ENCODE assay signal across 20 cellular contexts in genomic region chr10:75240329-75240728, GRCh38. TPM values are rescaled to one million over a fixed set of nuclear protein-coding genes. Genes with fewer than 3 reads are reported as not detected.
DNase-seq lines count a peak whose midpoint lies in the region; ATAC-seq, FAIRE-seq and TF ChIP-seq lines count a peak whose summit lies in the region.
"Had no signal": no experiment of that assay in that cellular context is flagged by ENCODE, and none has a peak within 500 bp of the region (broad histone marks: within the 10 kb centered on the region; RNA-seq: fewer than 3 reads in every experiment).

No MANE protein-coding gene starts in this region.

- TF ChIP-seq EP300 in HepG2 (IDR thresholded peaks at IDR 0.05; ENCODE audit: low read depth in 2 of 2, low read length in 2 of 2) (no peak), HepG2 (CRISPR knock-in tag; IDR thresholded peaks at IDR 0.05; ENCODE audit: borderline replicate concordance) (no peak)

- no peak overlapping the region for H4K91ac ChIP-seq in neuronal stem cell (ENCODE audit: low read depth, low read length, poor library complexity)

- peak; percentile 2; the same call in 1 of the 3 replicates for ATAC-seq in HepG2
- no peak for ATAC-seq in right lobe of liver
- ATAC-seq in stimulated activated effector memory CD8-positive, alpha-beta T cell treated with anti-CD3 and anti-CD28 coated beads, Interleukin-12 subunit alpha, Interleukin-12 subunit beta, amount 100 ng/mL, for 72 hours: no peak
- ATAC-seq in HG03378 (IDR thresholded peaks at IDR 0.05; ENCODE audit: unreplicated experiment): no peak
- no peak for ATAC-seq in naive thymus-derived CD4-positive, alpha-beta T cell
- ATAC-seq: GM23338, HCT116 had no signal

- no peak overlapping the region for H3K4ac ChIP-seq in neuronal stem cell (ENCODE audit: low read length)

- no peak for FAIRE-seq in HepG2 (lab: Jason Lieb, UNC)
- FAIRE-seq: A204.1, D721Med, H54, HTR-8/SVneo had no signal

- WGBS in HepG2 (ENCODE audit: low lambda C conversion rate): no CpG with 5 or more reads among the region's 8 CpGs
- 83% methylated on average over 1 of the region's 8 CpGs for WGBS in right lobe of liver (ENCODE audit: insufficient coverage, low coverage, low lambda C conversion rate, missing lambda C conversion rate)
- WGBS in neuronal stem cell (ENCODE audit: extremely low coverage in 2 of 2, insufficient read length in 2 of 2, insufficient replicate concordance in 1 of 2), 2 donors: no CpG with 5 or more reads among the region's 8 CpGs

- CTCF ChIA-PET in HepG2 (lab: Yijun Ruan, JAX; ENCODE audit: low intra/inter-chr PET ratio, low total read pairs): no interaction called here
- CTCF ChIA-PET in naive thymus-derived CD4-positive, alpha-beta T cell (lab: Charles Lee): interaction anchor here (0.6 kb wide), 1 partner anchor 1231 kb away, joined by 5 read pairs; no protein-coding TSS in a partner anchor

- H2BK5ac ChIP-seq in neuronal stem cell (ENCODE audit: low read length): peak overlapping the region; percentile 44

- no peaks in the 10 kb centered on the region for H3K36me3 Mint-ChIP-seq in stimulated activated effector memory CD8-positive, alpha-beta T cell treated with anti-CD3 and anti-CD28 coated beads, Interleukin-12 subunit alpha, Interleukin-12 subunit beta, amount 100 ng/mL, for 72 hours
- H3K36me3 Mint-ChIP-seq in naive thymus-derived CD4-positive, alpha-beta T cell: no peaks in the 10 kb centered on the region

- no peak overlapping the region for H2AK5ac ChIP-seq in neuronal stem cell (ENCODE audit: low read depth, low read length)

- H3K14ac ChIP-seq in neuronal stem cell (ENCODE audit: low read length): no peak overlapping the region

- no peak overlapping the region for H2BK15ac ChIP-seq in neuronal stem cell (ENCODE audit: low read length)

- DNase-seq in HepG2 (ENCODE audit: low spot score) (no peak), right lobe of liver (no peak), neuronal stem cell (ENCODE audit: low spot score) (no peak), HuH-7.5 (ENCODE audit: low spot score) (no peak)
- DNase-seq in stimulated activated effector memory CD8-positive, alpha-beta T cell treated with anti-CD3 and anti-CD28 coated beads, Interleukin-12 subunit alpha, Interleukin-12 subunit beta, amount 100 ng/mL, for 72 hours (ENCODE audit: low spot score in 2 of 2): no peak
- DNase-seq in naive thymus-derived CD4-positive, alpha-beta T cell: no peak
- DNase-seq: AML-193; Caco-2; CD4-positive, alpha-beta T cell; DMS79 treated with DMSO at 0.1 percent for 48 hours; GF-D8; HFFc6 had no signal

- no peak overlapping the region for H3K4me3 Mint-ChIP-seq in stimulated activated effector memory CD8-positive, alpha-beta T cell treated with anti-CD3 and anti-CD28 coated beads, Interleukin-12 subunit alpha, Interleukin-12 subunit beta, amount 100 ng/mL, for 72 hours
- no peak overlapping the region for H3K4me3 Mint-ChIP-seq in naive thymus-derived CD4-positive, alpha-beta T cell
- H3K4me3 Mint-ChIP-seq: CD4-positive, alpha-beta T cell; GM23338; HFFc6 had no signal

- no TSS peak for BruUV-seq in HepG2 (replicated peaks; lab: Mats Ljungman, UMichigan)

- no peak overlapping the region for H2BK12ac ChIP-seq in neuronal stem cell (ENCODE audit: low read length)

- H3K27me3 Mint-ChIP-seq in naive thymus-derived CD4-positive, alpha-beta T cell: peaks cover 0 to 2% (median 0%) of the 10 kb centered on the region in 5 donors
- H3K27me3 Mint-ChIP-seq: CD4-positive, alpha-beta T cell had no signal

- intact Hi-C loops in HepG2 (cut with micrococcal nuclease; ENCODE audit: unreplicated experiment) (no loop called here), right lobe of liver (cut with DNase I) (no loop called here)
- intact Hi-C loops in naive thymus-derived CD4-positive, alpha-beta T cell (cut with micrococcal nuclease): no loop called here

- H3K9me3 ChIP-seq in HepG2 (ENCODE audit: low read length): no peaks in the 10 kb centered on the region
- H3K9me3 ChIP-seq in right lobe of liver: no peaks in the 10 kb centered on the region
- no peaks in the 10 kb centered on the region for H3K9me3 ChIP-seq in neuronal stem cell (replicated peaks in 1 of 2; ENCODE audit: control insufficient read depth in 2 of 2, insufficient read depth in 1 of 2, low read depth in 1 of 2, low read length in 2 of 2)
- H3K9me3 ChIP-seq in naive thymus-derived CD4-positive, alpha-beta T cell (ENCODE audit: control insufficient read depth in 2 of 3, low read length in 3 of 3): no peaks in the 10 kb centered on the region
- H3K9me3 ChIP-seq: Caco-2 had no signal

- no peak overlapping the region for H3K9ac ChIP-seq in HepG2 (ENCODE audit: insufficient read depth, low read depth, low read length)
- H3K9ac ChIP-seq in neuronal stem cell (ENCODE audit: low read depth, low read length, poor library complexity): no peak overlapping the region

- H3K23ac ChIP-seq in neuronal stem cell (ENCODE audit: low read depth, low read length, poor library complexity): no peak overlapping the region

- no peak overlapping the region for H2BK120ac ChIP-seq in neuronal stem cell (ENCODE audit: low read depth, low read length)

- H2AFZ ChIP-seq in HepG2 (ENCODE audit: low read length) (peak overlapping the region; percentile 70), neuronal stem cell (ENCODE audit: low read length) (no peak overlapping the region)
- H2AFZ ChIP-seq: GM23338 had no signal

- peak overlapping the region; percentile 17 for H3K27ac Mint-ChIP-seq in stimulated activated effector memory CD8-positive, alpha-beta T cell treated with anti-CD3 and anti-CD28 coated beads, Interleukin-12 subunit alpha, Interleukin-12 subunit beta, amount 100 ng/mL, for 72 hours
- H3K27ac Mint-ChIP-seq in naive thymus-derived CD4-positive, alpha-beta T cell: no peak overlapping the region
- H3K27ac Mint-ChIP-seq: CD4-positive, alpha-beta T cell; GM23338; HFFc6 had no signal

- H3K4me3 ChIP-seq in HepG2 (replicated peaks in 1 of 3; ENCODE audit: insufficient read depth in 1 of 3, low read depth in 2 of 3, low read length in 3 of 3): no peak overlapping the region; a peak in 1 of 6 replicates
- no peak overlapping the region for H3K4me3 ChIP-seq in right lobe of liver
- H3K4me3 ChIP-seq in neuronal stem cell (ENCODE audit: low read length in 2 of 2): no peak overlapping the region
- no peak overlapping the region for H3K4me3 ChIP-seq in naive thymus-derived CD4-positive, alpha-beta T cell (ENCODE audit: low read length)
- H3K4me3 ChIP-seq: GM23338 had no signal

- in situ Hi-C loops in HepG2 (cut with HindIII; ENCODE audit: extremely low pct_ligation_motif_present, low pct_unique_long_range_greater_than_20kb): no loop called here

- H3K4me1 ChIP-seq in HepG2 (ENCODE audit: insufficient read depth, low read length) (peaks cover 69% of the 10 kb centered on the region), right lobe of liver (peaks cover 0 to 28% (median 9%) of the 10 kb centered on the region in 4 donors), neuronal stem cell (ENCODE audit: control insufficient read depth in 2 of 2, insufficient read depth in 1 of 2, low read depth in 1 of 2, low read length in 2 of 2) (peaks cover 0 to 3% of the 10 kb centered on the region in 2 donors)
- H3K4me1 ChIP-seq in naive thymus-derived CD4-positive, alpha-beta T cell (ENCODE audit: control insufficient read depth in 2 of 2, insufficient read depth in 2 of 2, low read length in 2 of 2): peaks cover 0 to 3% of the 10 kb centered on the region in 2 donors

- no peaks in the 10 kb centered on the region for H4K20me1 ChIP-seq in HepG2 (ENCODE audit: insufficient read depth, low read length)

- no peaks in the 10 kb centered on the region for H3K79me1 ChIP-seq in neuronal stem cell (ENCODE audit: low read depth, low read length)

- peak overlapping the region; percentile 43; the same call in 1 of the 2 replicates for H3K4me2 ChIP-seq in HepG2 (ENCODE audit: low read depth, low read length)
- H3K4me2 ChIP-seq in neuronal stem cell (ENCODE audit: insufficient read depth, low read length, poor library complexity, severe bottlenecking): no peak overlapping the region
- H3K4me2 ChIP-seq: GM23338 had no signal

- H3K9me3 Mint-ChIP-seq in stimulated activated effector memory CD8-positive, alpha-beta T cell treated with anti-CD3 and anti-CD28 coated beads, Interleukin-12 subunit alpha, Interleukin-12 subunit beta, amount 100 ng/mL, for 72 hours: no peaks in the 10 kb centered on the region
- no peaks in the 10 kb centered on the region for H3K9me3 Mint-ChIP-seq in naive thymus-derived CD4-positive, alpha-beta T cell
- H3K9me3 Mint-ChIP-seq: CD4-positive, alpha-beta T cell; GM23338; HFFc6 had no signal

- TF ChIP-seq RAD21 in HepG2 (CRISPR knock-in tag; IDR thresholded peaks at IDR 0.05): no peak

- no peak overlapping the region for H3K18ac ChIP-seq in neuronal stem cell (ENCODE audit: low read length)

- H4K8ac ChIP-seq in neuronal stem cell (ENCODE audit: low read depth, low read length): no peak overlapping the region

- TF ChIP-seq CTCF in HepG2 (CRISPR knock-in tag; IDR thresholded peaks at IDR 0.05) (peak; percentile 34; the same call in 1 of the 2 replicates), right lobe of liver (IDR thresholded peaks at IDR 0.05) (no peak)

- POLR2A ChIA-PET in HepG2 (lab: Yijun Ruan, JAX): no interaction called here
- POLR2A ChIA-PET in naive thymus-derived CD4-positive, alpha-beta T cell (lab: Charles Lee): interaction anchor here (0.6 to 0.7 kb wide), 2 partner anchors 42 to 1106 kb away, joined by 3 to 4 read pairs; no protein-coding TSS in a partner anchor

- H3K4me1 Mint-ChIP-seq in stimulated activated effector memory CD8-positive, alpha-beta T cell treated with anti-CD3 and anti-CD28 coated beads, Interleukin-12 subunit alpha, Interleukin-12 subunit beta, amount 100 ng/mL, for 72 hours: peaks cover 7% of the 10 kb centered on the region
- peaks cover 2 to 6% (median 5%) of the 10 kb centered on the region in 7 donors for H3K4me1 Mint-ChIP-seq in naive thymus-derived CD4-positive, alpha-beta T cell

- H3K79me2 ChIP-seq in HepG2 (ENCODE audit: insufficient read depth, low read length): no peaks in the 10 kb centered on the region

- H3K36me3 ChIP-seq in HepG2 (replicated peaks in 1 of 2; ENCODE audit: control insufficient read depth in 1 of 2, insufficient read depth in 2 of 2, low read length in 2 of 2) (no peaks in the 10 kb centered on the region), right lobe of liver (no peaks in the 10 kb centered on the region), neuronal stem cell (replicated peaks in 1 of 2; ENCODE audit: control insufficient read depth in 2 of 2, insufficient read depth in 2 of 2, low read length in 2 of 2) (no peaks in the 10 kb centered on the region)
- no peaks in the 10 kb centered on the region for H3K36me3 ChIP-seq in naive thymus-derived CD4-positive, alpha-beta T cell (ENCODE audit: control insufficient read depth in 2 of 3, insufficient read depth in 3 of 3, low read length in 3 of 3)

- TF ChIP-seq POLR2A in HepG2 (IDR thresholded peaks at IDR 0.05; ENCODE audit: insufficient read depth in 1 of 2, low read depth in 2 of 2, low read length in 2 of 2): no peak
- TF ChIP-seq POLR2A in right lobe of liver (IDR thresholded peaks at IDR 0.05): no peak

- H3K27ac ChIP-seq in HepG2 (ENCODE audit: extremely low read length, insufficient read depth, low read length): no peak overlapping the region
- H3K27ac ChIP-seq in right lobe of liver: no peak overlapping the region
- no peak overlapping the region for H3K27ac ChIP-seq in neuronal stem cell (replicated peaks; ENCODE audit: low read length)
- H3K27ac ChIP-seq in naive thymus-derived CD4-positive, alpha-beta T cell (ENCODE audit: low read depth, low read length): no peak overlapping the region
- H3K27ac ChIP-seq: C4-2B had no signal

- H3K27me3 ChIP-seq in HepG2 (ENCODE audit: control insufficient read depth in 1 of 2, insufficient read depth in 2 of 2, low read length in 2 of 2) (peaks cover 0 to 1% of the 10 kb centered on the region in 2 experiments; a peak in 1 of 5 replicates), right lobe of liver (no peaks in the 10 kb centered on the region), neuronal stem cell (ENCODE audit: control insufficient read depth in 3 of 3, insufficient read depth in 3 of 3, low read depth in 1 of 3, low read length in 3 of 3) (peaks cover 0 to 13% (median 2%) of the 10 kb centered on the region in 3 experiments)
- H3K27me3 ChIP-seq in naive thymus-derived CD4-positive, alpha-beta T cell (ENCODE audit: control insufficient read depth in 2 of 2, insufficient read depth in 2 of 2, low read length in 2 of 2): no peaks in the 10 kb centered on the region

RNA-seq across cellular contexts. Expression of gene COMTD1, which starts 4.6 kb away (rescaled TPM):
- total RNA-seq in HepG2 (2016; rRNA removed; fragmentation: Illumina TruSeq; extraction: Trizol): 9.8 and 18.4 TPM in 2 replicates
- 12.2 and 16.1 TPM in 2 replicates for total RNA-seq in HepG2 (2016; cell fraction: cytosol; rRNA removed; fragmentation: Illumina TruSeq; extraction: Trizol; ENCODE audit: low read depth)
- total RNA-seq in HepG2 (2016; cell fraction: insoluble cytoplasmic fraction; rRNA removed; fragmentation: Illumina TruSeq; extraction: Trizol): 10.6 and 19.5 TPM in 2 replicates
- total RNA-seq in HepG2 (2016; cell fraction: membrane; rRNA removed; fragmentation: Illumina TruSeq; extraction: Trizol): 12.0 and 14.7 TPM in 2 replicates
- total RNA-seq in HepG2 (2016; cell fraction: nucleus; rRNA removed; fragmentation: Illumina TruSeq; extraction: Trizol): 14.6 and 16.0 TPM in 2 replicates
- 11.8 and 12.6 TPM in 2 replicates for polyA plus RNA-seq in HepG2 (2011; rRNA removed)
- polyA plus RNA-seq in HepG2 (2011; cell fraction: cytosol; rRNA removed): 6.8 and 16.3 TPM in 2 replicates
- 56.9 and 70.5 TPM in 2 replicates for polyA plus RNA-seq in HepG2 (2011; cell fraction: nucleus; rRNA removed)
- 8.1 and 13.6 TPM in 2 replicates for polyA plus RNA-seq in HepG2 (2012)
- polyA plus RNA-seq in HepG2 (2016; cell fraction: cytosol; fragmentation: Illumina TruSeq; extraction: Trizol; ENCODE audit: low read depth): 10.0 and 12.3 TPM in 2 replicates
- 8.1 and 10.1 TPM in 2 replicates for polyA plus RNA-seq in HepG2 (2016; cell fraction: insoluble cytoplasmic fraction; fragmentation: Illumina TruSeq; extraction: Trizol; ENCODE audit: low read depth)
- polyA plus RNA-seq in HepG2 (2016; cell fraction: membrane; fragmentation: Illumina TruSeq; extraction: Trizol; ENCODE audit: low read depth): 9.1 and 10.0 TPM in 2 replicates
- polyA plus RNA-seq in HepG2 (2016; cell fraction: nucleus; fragmentation: Illumina TruSeq; extraction: Trizol; ENCODE audit: insufficient read depth, low read depth): 30.4 and 30.9 TPM in 2 replicates
- polyA minus RNA-seq in HepG2 (2011; rRNA and poly(A)+ RNA removed; ENCODE audit: low replicate concordance): 5.5 and 7.7 TPM in 2 replicates
- 3.2 and 9.5 TPM in 2 replicates for polyA minus RNA-seq in HepG2 (2011; cell fraction: cytosol; rRNA and poly(A)+ RNA removed)
- polyA minus RNA-seq in HepG2 (2011; cell fraction: nucleus; rRNA and poly(A)+ RNA removed): 3.4 and 4.1 TPM in 2 replicates
- 10 to 100 TPM; 14.3 to 88.7 (median 22.1) TPM for total RNA-seq in right lobe of liver
- 3.8 TPM for polyA plus RNA-seq in neuronal stem cell (2013, experiment 1 of 2)
- 3.8 TPM for polyA plus RNA-seq in neuronal stem cell (2013, experiment 2 of 2)
- 10 to 100 TPM; 10.1 to 29.2 (median 15.8) TPM for total RNA-seq in naive thymus-derived CD4-positive, alpha-beta T cell
- polyA plus RNA-seq in naive thymus-derived CD4-positive, alpha-beta T cell: 10 to 100 TPM in 1 of 2 donors, 1 to 10 TPM in 1; 8.8 to 14.8 TPM

RNA-seq across cellular contexts. Expression of gene VDAC2, which starts 29.7 kb away (rescaled TPM):
- total RNA-seq in HepG2 (2016; rRNA removed; fragmentation: Illumina TruSeq; extraction: Trizol) (222 and 289 TPM in 2 replicates), right lobe of liver (10 to 100 TPM; 48.3 to 92.7 (median 70.2) TPM)
- total RNA-seq in HepG2 (2016; cell fraction: cytosol; rRNA removed; fragmentation: Illumina TruSeq; extraction: Trizol; ENCODE audit: low read depth): 104 and 114 TPM in 2 replicates
- total RNA-seq in HepG2 (2016; cell fraction: insoluble cytoplasmic fraction; rRNA removed; fragmentation: Illumina TruSeq; extraction: Trizol): 211 and 292 TPM in 2 replicates
- total RNA-seq in HepG2 (2016; cell fraction: membrane; rRNA removed; fragmentation: Illumina TruSeq; extraction: Trizol): 204 and 207 TPM in 2 replicates
- 115 and 129 TPM in 2 replicates for total RNA-seq in HepG2 (2016; cell fraction: nucleus; rRNA removed; fragmentation: Illumina TruSeq; extraction: Trizol)
- 51.4 and 67.9 TPM in 2 replicates for polyA plus RNA-seq in HepG2 (2011; rRNA removed)
- 57.5 and 78.7 TPM in 2 replicates for polyA plus RNA-seq in HepG2 (2011; cell fraction: cytosol; rRNA removed)
- polyA plus RNA-seq in HepG2 (2011; cell fraction: nucleus; rRNA removed): 39.7 and 47.6 TPM in 2 replicates
- 254 and 278 TPM in 2 replicates for polyA plus RNA-seq in HepG2 (2012)
- polyA plus RNA-seq in HepG2 (2016; cell fraction: cytosol; fragmentation: Illumina TruSeq; extraction: Trizol; ENCODE audit: low read depth): 130 and 148 TPM in 2 replicates
- polyA plus RNA-seq in HepG2 (2016; cell fraction: insoluble cytoplasmic fraction; fragmentation: Illumina TruSeq; extraction: Trizol; ENCODE audit: low read depth): 312 and 323 TPM in 2 replicates
- 182 and 196 TPM in 2 replicates for polyA plus RNA-seq in HepG2 (2016; cell fraction: membrane; fragmentation: Illumina TruSeq; extraction: Trizol; ENCODE audit: low read depth)
- polyA plus RNA-seq in HepG2 (2016; cell fraction: nucleus; fragmentation: Illumina TruSeq; extraction: Trizol; ENCODE audit: insufficient read depth, low read depth): 145 and 163 TPM in 2 replicates
- polyA minus RNA-seq in HepG2 (2011; rRNA and poly(A)+ RNA removed; ENCODE audit: low replicate concordance): 45.3 and 49.0 TPM in 2 replicates
- polyA minus RNA-seq in HepG2 (2011; cell fraction: cytosol; rRNA and poly(A)+ RNA removed): 83.7 and 98.7 TPM in 2 replicates
- 59.0 and 61.9 TPM in 2 replicates for polyA minus RNA-seq in HepG2 (2011; cell fraction: nucleus; rRNA and poly(A)+ RNA removed)
- polyA plus RNA-seq in neuronal stem cell (2013, experiment 1 of 2): 164 TPM
- polyA plus RNA-seq in neuronal stem cell (2013, experiment 2 of 2): 167 TPM
- 100 to 1,000 TPM in 3 of 5 experiments, 10 to 100 TPM in 2; 82.8 to 138 (median 121) TPM for total RNA-seq in naive thymus-derived CD4-positive, alpha-beta T cell
- 100 to 1,000 TPM; 170 to 193 TPM for polyA plus RNA-seq in naive thymus-derived CD4-positive, alpha-beta T cell
